14 cellular contexts compared by ENCODE assay signal in genomic region chr1:164982545-164982944, GRCh38.
A peak's percentile ranks its signal among the peaks of the same experiment; 100 is the strongest.
DNase-seq lines count a peak whose midpoint lies in the region; ATAC-seq and TF ChIP-seq lines count a peak whose summit lies in the region.
"Had no signal": no experiment of that assay in that cellular context is flagged by ENCODE, and none has a peak within 500 bp of the region (broad histone marks: within the 10 kb centered on the region; RNA-seq: fewer than 3 reads in every experiment).

No MANE protein-coding gene starts in this region.

- no peaks in the 10 kb centered on the region for H3K9me2 ChIP-seq in OCI-LY7 (ENCODE audit: insufficient read depth, low read length)

- H3K4me3 ChIP-seq in mesodermal cell (ENCODE audit: extremely low read depth, insufficient read depth, low read length, poor library complexity, severe bottlenecking) (no peak overlapping the region), OCI-LY7 (ENCODE audit: low read depth, low read length, poor library complexity, severe bottlenecking) (no peak overlapping the region)

- intact Hi-C loops in OCI-LY7 (cut with micrococcal nuclease; ENCODE audit: unreplicated experiment), result no loop called here

- H3K79me2 ChIP-seq in OCI-LY7 (ENCODE audit: insufficient read depth, low read depth, low read length), result no peaks in the 10 kb centered on the region

- no peak for ATAC-seq in GM21381 (IDR thresholded peaks at IDR 0.05; ENCODE audit: unreplicated experiment)
- ATAC-seq: HCT116 had no signal

- H3K4me1 ChIP-seq in mesodermal cell (ENCODE audit: control insufficient read depth, insufficient read depth, low read length, poor library complexity, severe bottlenecking) (peaks cover 20% of the 10 kb centered on the region), OCI-LY7 (ENCODE audit: insufficient read depth, low read length, poor library complexity, severe bottlenecking) (no peaks in the 10 kb centered on the region)

- 0 to 10% methylated on average over 1 of the region's 1 CpG for WGBS in mesodermal cell (ENCODE audit: insufficient coverage in 2 of 2), 2 experiments

- no peaks in the 10 kb centered on the region for H3K9me3 ChIP-seq in mesodermal cell (ENCODE audit: control insufficient read depth, low read length)
- no peaks in the 10 kb centered on the region for H3K9me3 ChIP-seq in OCI-LY7 (ENCODE audit: low read length)

- POLR2A ChIA-PET in OCI-LY7 (lab: Charles Lee), result interaction anchor here (1.0 kb wide), 1 partner anchor 13 kb away, joined by 3 read pairs; no protein-coding TSS in a partner anchor

- DNase-seq in NCI-H2227 (lab: John Stamatoyannopoulos, UW; ENCODE audit: unreplicated experiment) (peak; percentile 56), caudate nucleus (lab: John Stamatoyannopoulos, UW) (no peak), substantia nigra (lab: John Stamatoyannopoulos, UW) (no peak), OCI-LY7 (ENCODE audit: low spot score) (no peak)
- DNase-seq in activated effector memory CD4-positive, alpha-beta T cell treated with anti-CD3 and anti-CD28 coated beads, Interleukin-2, amount 50 U/mL, for 16 hours, result no peak
- DNase-seq: CD4-positive, alpha-beta T cell; NCI-H1417; NCI-H1930; NCI-H510A treated with DMSO at 0.1 percent for 48 hours; NCI-H82; RPMI8226 had no signal

- H3K36me3 ChIP-seq in mesodermal cell (ENCODE audit: control insufficient read depth, insufficient read depth, low read length) (no peaks in the 10 kb centered on the region), OCI-LY7 (ENCODE audit: insufficient read depth, low read length) (no peaks in the 10 kb centered on the region)

- no peak overlapping the region for H2AFZ ChIP-seq in OCI-LY7 (ENCODE audit: low read length)

- CTCF ChIA-PET in OCI-LY7 (lab: Charles Lee; ENCODE audit: unreplicated experiment), result no interaction called here

- H3K27ac ChIP-seq in caudate nucleus (ENCODE audit: low read depth, low read length) (peak overlapping the region; percentile 22), mesodermal cell (ENCODE audit: low read depth, low read length, severe bottlenecking) (peak overlapping the region; percentile 80), substantia nigra (ENCODE audit: low read depth, low read length, poor library complexity, severe bottlenecking) (peak overlapping the region; percentile 10), OCI-LY7 (ENCODE audit: low read depth, low read length, poor library complexity, severe bottlenecking) (no peak overlapping the region)

- H3K4me2 ChIP-seq in OCI-LY7 (ENCODE audit: low read length), result no peak overlapping the region

- no TSS peak for BruUV-seq in OCI-LY7 (replicated peaks; lab: Mats Ljungman, UMichigan)

- no peak for TF ChIP-seq CTCF in OCI-LY7 (conservative IDR thresholded peaks at IDR 0.05; ENCODE audit: low read length)

- no peaks in the 10 kb centered on the region for H4K20me1 ChIP-seq in OCI-LY7 (ENCODE audit: insufficient read depth, low read length)
